14 cellular contexts compared by ENCODE assay signal in the genomic region with DNA sequence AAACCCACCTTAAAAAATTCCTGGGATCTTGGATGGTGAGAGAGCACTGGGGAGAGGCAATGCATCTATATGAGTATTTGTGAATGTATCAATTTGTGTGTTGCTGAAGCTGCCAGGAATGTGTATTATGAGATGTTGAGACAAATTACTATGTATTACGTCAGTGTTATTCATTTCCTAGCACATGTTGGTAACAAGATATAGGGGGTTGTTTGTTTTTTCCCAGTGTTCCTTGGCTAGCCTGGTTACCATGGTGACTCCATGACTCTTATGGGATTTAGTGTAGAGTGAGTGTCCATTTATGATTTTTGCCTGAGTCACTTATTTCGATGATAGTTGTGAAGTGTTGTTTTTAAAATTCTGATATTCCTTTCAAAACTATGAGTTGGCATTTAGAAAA.
A peak's percentile ranks its signal among the peaks of the same experiment; 100 is the strongest.
DNase-seq lines count a peak whose midpoint lies in the region; ATAC-seq and TF ChIP-seq lines count a peak whose summit lies in the region.
"Had no signal": no experiment of that assay in that cellular context is flagged by ENCODE, and none has a peak within 500 bp of the region (broad histone marks: within the 10 kb centered on the region; RNA-seq: fewer than 3 reads in every experiment).

No MANE protein-coding gene starts in this region.

- no peaks in the 10 kb centered on the region for H3K4me1 ChIP-seq in HEK293 (ENCODE audit: control insufficient read depth, insufficient read depth, low read length)
- H3K4me1 ChIP-seq in adipocyte (ENCODE audit: control insufficient read depth, insufficient read depth, low read length) = peaks cover 2% of the 10 kb centered on the region

- H3K36me3 ChIP-seq in HEK293 (ENCODE audit: control insufficient read depth in 2 of 2, insufficient read depth in 1 of 2, low read length in 2 of 2) (no peaks in the 10 kb centered on the region), adipocyte (ENCODE audit: control insufficient read depth, insufficient read depth, low read length, severe bottlenecking) (no peaks in the 10 kb centered on the region)

- H3K27ac ChIP-seq in AG04450 (ENCODE audit: low read depth, low read length) (no peak overlapping the region), HEK293 (ENCODE audit: extremely low read depth, low read depth, low read length) (no peak overlapping the region)

- ATAC-seq in GM18511 (IDR thresholded peaks at IDR 0.05; ENCODE audit: unreplicated experiment) (no peak), HG02798 (IDR thresholded peaks at IDR 0.05; ENCODE audit: poor library complexity, unreplicated experiment) (no peak)
- ATAC-seq: CD8-positive, alpha-beta T cell; naive thymus-derived CD8-positive, alpha-beta T cell had no signal

- H3K9ac ChIP-seq in adipocyte (ENCODE audit: low read length) = no peak overlapping the region

- H3K9me3 ChIP-seq in AG04450 (ENCODE audit: control insufficient read depth, insufficient read depth, low read length) = no peaks in the 10 kb centered on the region
- no peaks in the 10 kb centered on the region for H3K9me3 ChIP-seq in HEK293 (ENCODE audit: control insufficient read depth, insufficient read depth, low read depth, low read length)
- H3K9me3 ChIP-seq in adipocyte (ENCODE audit: control insufficient read depth, low read length) = peaks cover 14% of the 10 kb centered on the region

- POLR2A ChIA-PET in AG04450 (lab: Yijun Ruan, JAX) (no interaction called here), HEK293 (lab: Yijun Ruan, JAX) (no interaction called here)

- TF ChIP-seq CTCF in AG04450 (IDR thresholded peaks at IDR 0.05; ENCODE audit: low read depth, low read length) (no peak), HEK293 (tag by site-specific recombination; IDR thresholded peaks at IDR 0.05) (no peak)

- DNase-seq in AG04450 (ENCODE audit: low read depth, low spot score) (peak; percentile 80), adipocyte (ENCODE audit: low read depth) (peak; percentile 88), foreskin melanocyte (peak; percentile 8), NCI-H446 treated with DMSO at 0.1 percent for 48 hours (lab: John Stamatoyannopoulos, UW) (no peak), globus pallidus (ENCODE audit: low spot score) (no peak)
- DNase-seq: activated CD4-positive, alpha-beta memory T cell treated with anti-CD3 and anti-CD28 coated beads, Interleukin-2, amount 10 ng/mL, durations not matched to agents 7 days and 5 days; CD8-positive, alpha-beta T cell; effector CD4-positive, alpha-beta T cell; naive thymus-derived CD8-positive, alpha-beta T cell; NCI-H510A; stimulated activated naive CD4-positive, alpha-beta T cell had no signal

- no peaks in the 10 kb centered on the region for H3K27me3 ChIP-seq in AG04450 (ENCODE audit: control insufficient read depth, insufficient read depth, low read length)
- H3K27me3 ChIP-seq in adipocyte (replicated peaks; ENCODE audit: control insufficient read depth, insufficient read depth, low read length) = no peaks in the 10 kb centered on the region

- CTCF ChIA-PET in AG04450 (lab: Charles Lee) (no interaction called here), HEK293 (lab: Yijun Ruan, JAX) (interaction anchor here (0.6 kb wide), 1 partner anchor 36 kb away, joined by 3 read pairs; no protein-coding TSS in a partner anchor)

- H3K4me3 ChIP-seq in AG04450 (ENCODE audit: low read depth, low read length) (no peak overlapping the region), HEK293 (ENCODE audit: low read depth, low read length) (no peak overlapping the region), adipocyte (ENCODE audit: low read length) (no peak overlapping the region)

TF ChIP-seq in HEK293, 187 proteins besides CTCF, POLR2A, EP300 and RAD21 (continues in another document):
- peak; percentile 86 for TF ChIP-seq MYNN (tag by site-specific recombination; IDR thresholded peaks at IDR 0.05; ENCODE audit: borderline replicate concordance)
- TF ChIP-seq, protein P1, sequence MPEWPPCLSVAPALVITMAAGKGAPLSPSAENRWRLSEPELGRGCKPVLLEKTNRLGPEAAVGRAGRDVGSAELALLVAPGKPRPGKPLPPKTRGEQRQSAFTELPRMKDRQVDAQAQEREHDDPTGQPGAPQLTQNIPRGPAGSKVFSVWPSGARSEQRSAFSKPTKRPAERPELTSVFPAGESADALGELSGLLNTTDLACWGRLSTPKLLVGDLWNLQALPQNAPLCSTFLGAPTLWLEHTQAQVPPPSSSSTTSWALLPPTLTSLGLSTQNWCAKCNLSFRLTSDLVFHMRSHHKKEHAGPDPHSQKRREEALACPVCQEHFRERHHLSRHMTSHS (tag by site-specific recombination; IDR thresholded peaks at IDR 0.05) = no peak
- no peak for TF ChIP-seq FEZF1 (tag by site-specific recombination; IDR thresholded peaks at IDR 0.05)
- TF ChIP-seq, protein P2, sequence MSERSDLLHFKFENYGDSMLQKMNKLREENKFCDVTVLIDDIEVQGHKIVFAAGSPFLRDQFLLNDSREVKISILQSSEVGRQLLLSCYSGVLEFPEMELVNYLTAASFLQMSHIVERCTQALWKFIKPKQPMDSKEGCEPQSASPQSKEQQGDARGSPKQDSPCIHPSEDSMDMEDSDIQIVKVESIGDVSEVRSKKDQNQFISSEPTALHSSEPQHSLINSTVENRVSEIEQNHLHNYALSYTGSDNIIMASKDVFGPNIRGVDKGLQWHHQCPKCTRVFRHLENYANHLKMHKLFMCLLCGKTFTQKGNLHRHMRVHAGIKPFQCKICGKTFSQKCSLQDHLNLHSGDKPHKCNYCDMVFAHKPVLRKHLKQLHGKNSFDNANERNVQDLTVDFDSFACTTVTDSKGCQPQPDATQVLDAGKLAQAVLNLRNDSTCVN (tag by site-specific recombination; optimal IDR thresholded peaks at IDR 0.05) = no peak
- TF ChIP-seq KLF10 (tag by site-specific recombination; IDR thresholded peaks at IDR 0.05) = no peak
- TF ChIP-seq ZNF76 (tag by site-specific recombination; IDR thresholded peaks at IDR 0.05; ENCODE audit: borderline replicate concordance, low read depth) = no peak
- TF ChIP-seq SP7 (tag by site-specific recombination; IDR thresholded peaks at IDR 0.05) = 0 out of 2 replicates have a peak, but pooled peaks have one; percentile 23
- TF ChIP-seq ZNF10 (tag by site-specific recombination; IDR thresholded peaks at IDR 0.05) = no peak
- no peak for TF ChIP-seq BCL11B (tag by site-specific recombination; IDR thresholded peaks at IDR 0.05; ENCODE audit: low read depth)
- TF ChIP-seq SP3 (tag by site-specific recombination; IDR thresholded peaks at IDR 0.05) = no peak
- no peak for TF ChIP-seq ZNF341 (tag by site-specific recombination; IDR thresholded peaks at IDR 0.05; ENCODE audit: low read depth)
- no peak for TF ChIP-seq GLIS1 (tag by site-specific recombination; IDR thresholded peaks at IDR 0.05)
- TF ChIP-seq, protein P3, sequence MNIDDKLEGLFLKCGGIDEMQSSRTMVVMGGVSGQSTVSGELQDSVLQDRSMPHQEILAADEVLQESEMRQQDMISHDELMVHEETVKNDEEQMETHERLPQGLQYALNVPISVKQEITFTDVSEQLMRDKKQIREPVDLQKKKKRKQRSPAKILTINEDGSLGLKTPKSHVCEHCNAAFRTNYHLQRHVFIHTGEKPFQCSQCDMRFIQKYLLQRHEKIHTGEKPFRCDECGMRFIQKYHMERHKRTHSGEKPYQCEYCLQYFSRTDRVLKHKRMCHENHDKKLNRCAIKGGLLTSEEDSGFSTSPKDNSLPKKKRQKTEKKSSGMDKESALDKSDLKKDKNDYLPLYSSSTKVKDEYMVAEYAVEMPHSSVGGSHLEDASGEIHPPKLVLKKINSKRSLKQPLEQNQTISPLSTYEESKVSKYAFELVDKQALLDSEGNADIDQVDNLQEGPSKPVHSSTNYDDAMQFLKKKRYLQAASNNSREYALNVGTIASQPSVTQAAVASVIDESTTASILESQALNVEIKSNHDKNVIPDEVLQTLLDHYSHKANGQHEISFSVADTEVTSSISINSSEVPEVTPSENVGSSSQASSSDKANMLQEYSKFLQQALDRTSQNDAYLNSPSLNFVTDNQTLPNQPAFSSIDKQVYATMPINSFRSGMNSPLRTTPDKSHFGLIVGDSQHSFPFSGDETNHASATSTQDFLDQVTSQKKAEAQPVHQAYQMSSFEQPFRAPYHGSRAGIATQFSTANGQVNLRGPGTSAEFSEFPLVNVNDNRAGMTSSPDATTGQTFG (tag by site-specific recombination; IDR thresholded peaks at IDR 0.05; ENCODE audit: borderline replicate concordance) = no peak
- TF ChIP-seq, protein P4, sequence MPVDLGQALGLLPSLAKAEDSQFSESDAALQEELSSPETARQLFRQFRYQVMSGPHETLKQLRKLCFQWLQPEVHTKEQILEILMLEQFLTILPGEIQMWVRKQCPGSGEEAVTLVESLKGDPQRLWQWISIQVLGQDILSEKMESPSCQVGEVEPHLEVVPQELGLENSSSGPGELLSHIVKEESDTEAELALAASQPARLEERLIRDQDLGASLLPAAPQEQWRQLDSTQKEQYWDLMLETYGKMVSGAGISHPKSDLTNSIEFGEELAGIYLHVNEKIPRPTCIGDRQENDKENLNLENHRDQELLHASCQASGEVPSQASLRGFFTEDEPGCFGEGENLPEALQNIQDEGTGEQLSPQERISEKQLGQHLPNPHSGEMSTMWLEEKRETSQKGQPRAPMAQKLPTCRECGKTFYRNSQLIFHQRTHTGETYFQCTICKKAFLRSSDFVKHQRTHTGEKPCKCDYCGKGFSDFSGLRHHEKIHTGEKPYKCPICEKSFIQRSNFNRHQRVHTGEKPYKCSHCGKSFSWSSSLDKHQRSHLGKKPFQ (tag by site-specific recombination; IDR thresholded peaks at IDR 0.05) = no peak
- TF ChIP-seq ZNF776 (tag by site-specific recombination; IDR thresholded peaks at IDR 0.05; ENCODE audit: borderline replicate concordance) = no peak
- TF ChIP-seq ZNF146 (tag by site-specific recombination; IDR thresholded peaks at IDR 0.05) = no peak
- TF ChIP-seq, protein P5, sequence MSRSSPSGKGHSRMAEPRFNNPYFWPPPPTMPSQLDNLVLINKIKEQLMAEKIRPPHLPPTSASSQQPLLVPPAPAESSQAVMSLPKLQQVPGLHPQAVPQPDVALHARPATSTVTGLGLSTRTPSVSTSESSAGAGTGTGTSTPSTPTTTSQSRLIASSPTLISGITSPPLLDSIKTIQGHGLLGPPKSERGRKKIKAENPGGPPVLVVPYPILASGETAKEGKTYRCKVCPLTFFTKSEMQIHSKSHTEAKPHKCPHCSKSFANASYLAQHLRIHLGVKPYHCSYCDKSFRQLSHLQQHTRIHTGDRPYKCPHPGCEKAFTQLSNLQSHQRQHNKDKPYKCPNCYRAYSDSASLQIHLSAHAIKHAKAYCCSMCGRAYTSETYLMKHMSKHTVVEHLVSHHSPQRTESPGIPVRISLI (tag by site-specific recombination; IDR thresholded peaks at IDR 0.05) = no peak

Comparison
In these comparisons a context has a peak if more than half of its experiments do, and no peak if none do; other contexts are left out.
1. DNase-seq: peak in AG04450 (single experiment), adipocyte (single experiment) and foreskin melanocyte (single experiment); none in NCI-H446 treated with DMSO at 0.1 percent for 48 hours (single experiment) and globus pallidus (single experiment).